ENCODE assay signal across 8 cellular contexts in the genomic region with DNA sequence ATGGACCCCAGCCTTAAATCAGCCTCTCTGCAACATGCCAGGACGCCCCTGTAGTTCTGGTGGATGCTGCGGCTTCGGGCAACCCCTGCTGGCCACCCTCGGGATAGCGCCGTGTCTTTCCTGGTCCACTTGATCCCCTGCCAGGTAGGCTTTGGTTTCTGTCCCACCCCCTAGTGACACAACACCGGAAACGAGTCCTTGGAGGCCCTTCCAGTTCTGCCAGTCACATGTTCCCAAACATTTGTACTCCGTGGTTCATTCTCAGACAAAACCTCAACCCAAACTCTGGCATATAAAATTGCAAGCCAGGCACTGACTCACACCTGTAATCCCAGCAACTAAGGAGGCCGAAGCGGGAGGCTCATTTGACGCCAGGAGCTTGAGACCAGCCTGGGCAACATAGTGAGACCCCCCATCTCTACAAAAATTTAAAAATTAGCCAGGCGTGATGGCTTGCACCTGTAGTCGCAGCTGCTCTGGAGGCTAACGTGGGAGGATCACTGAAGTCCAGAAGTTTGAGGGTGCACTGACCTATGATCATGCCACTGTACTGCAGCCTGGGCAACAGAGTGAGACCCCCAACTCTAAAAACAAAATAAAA. TPM values are rescaled to one million over a fixed set of nuclear protein-coding genes. Genes with fewer than 3 reads are reported as not detected.
DNase-seq lines count a peak whose midpoint lies in the region; ATAC-seq and TF ChIP-seq lines count a peak whose summit lies in the region.

No MANE protein-coding gene starts in this region.

- CTCF ChIA-PET in BJ (lab: Yijun Ruan, JAX): interaction anchor here (0.7 to 2.0 kb wide), 16 partner anchors 9 to 138 kb away, joined by 3 to 6 read pairs (median 3); no protein-coding TSS in a partner anchor

- TF ChIP-seq CTCF in BJ (IDR thresholded peaks at IDR 0.05; ENCODE audit: insufficient read depth, low read depth, low read length): peak; percentile 83
- TF ChIP-seq CTCF in VCaP (conservative IDR thresholded peaks at IDR 0.05): peak; percentile 91

- POLR2A ChIA-PET in BJ (lab: Charles Lee): no interaction called here

- DNase-seq in BJ (ENCODE audit: low read depth) (peak; percentile 21), NCI-H187 treated with DMSO at 0.1 percent for 48 hours (lab: John Stamatoyannopoulos, UW) (peak; percentile 25), T47D (ENCODE audit: low read depth in 1 of 2, low spot score in 1 of 2) (peak; percentile 99), inferior parietal cortex (ENCODE audit: extremely low spot score) (peak; percentile 82)
- peak; percentile 64 to 66 for DNase-seq in stimulated activated CD4-positive, alpha-beta T cell treated with anti-CD3 and anti-CD28 coated beads, Interleukin-15, amount 100 ng/mL, for 48 hours (ENCODE audit: low read depth in 2 of 2)

- no peak overlapping the region for H3K4me3 ChIP-seq in BJ (ENCODE audit: low read depth, low read length)

- in situ Hi-C loops in T47D (cut with HindIII; ENCODE audit: low pct_unique_long_range_greater_than_20kb, low sequenced_read_pairs): no loop called here

- no peaks in the 10 kb centered on the region for H3K36me3 ChIP-seq in BJ (ENCODE audit: control insufficient read depth, insufficient read depth, low read length)

- peak overlapping the region; percentile 83 for H3K27ac ChIP-seq in VCaP

- no peaks in the 10 kb centered on the region; the same call in 1 of the 2 replicates for H3K27me3 ChIP-seq in BJ (ENCODE audit: control insufficient read depth, insufficient read depth, low read length)

- ATAC-seq in GM21381 (IDR thresholded peaks at IDR 0.05; ENCODE audit: unreplicated experiment) (peak; percentile 66), GM19467 (IDR thresholded peaks at IDR 0.05; ENCODE audit: unreplicated experiment) (no peak)

RNA-seq across cellular contexts. Expression of gene RASAL1, which starts 37.0 kb away (rescaled TPM):
- not detected in 2 replicates for polyA plus RNA-seq in BJ (2011; rRNA removed)
- not detected in 2 replicates for polyA minus RNA-seq in BJ (2011; rRNA and poly(A)+ RNA removed)

RNA-seq across cellular contexts. Expression of gene DTX1, which starts 42.0 kb away (rescaled TPM):
- not detected in 2 replicates for polyA plus RNA-seq in BJ (2011; rRNA removed)
- polyA minus RNA-seq in BJ (2011; rRNA and poly(A)+ RNA removed): not detected in 2 replicates

RNA-seq across cellular contexts. Expression of gene CFAP73, which starts 51.0 kb away (rescaled TPM):
- not detected in 2 replicates for polyA plus RNA-seq in BJ (2011; rRNA removed)
- polyA minus RNA-seq in BJ (2011; rRNA and poly(A)+ RNA removed): not detected in 2 replicates

Comparison
In these comparisons a context has a peak if more than half of its experiments do, and no peak if none do; other contexts are left out.
1. DNase-seq: peak in every context shown above with its lines; median percentile 99 in T47D; 82 in inferior parietal cortex; 65 in stimulated activated CD4-positive, alpha-beta T cell treated with anti-CD3 and anti-CD28 coated beads, Interleukin-15, amount 100 ng/mL, for 48 hours; 25 in NCI-H187 treated with DMSO at 0.1 percent for 48 hours; 21 in BJ.